ENCODE assay signal across 19 cellular contexts in the genomic region with DNA sequence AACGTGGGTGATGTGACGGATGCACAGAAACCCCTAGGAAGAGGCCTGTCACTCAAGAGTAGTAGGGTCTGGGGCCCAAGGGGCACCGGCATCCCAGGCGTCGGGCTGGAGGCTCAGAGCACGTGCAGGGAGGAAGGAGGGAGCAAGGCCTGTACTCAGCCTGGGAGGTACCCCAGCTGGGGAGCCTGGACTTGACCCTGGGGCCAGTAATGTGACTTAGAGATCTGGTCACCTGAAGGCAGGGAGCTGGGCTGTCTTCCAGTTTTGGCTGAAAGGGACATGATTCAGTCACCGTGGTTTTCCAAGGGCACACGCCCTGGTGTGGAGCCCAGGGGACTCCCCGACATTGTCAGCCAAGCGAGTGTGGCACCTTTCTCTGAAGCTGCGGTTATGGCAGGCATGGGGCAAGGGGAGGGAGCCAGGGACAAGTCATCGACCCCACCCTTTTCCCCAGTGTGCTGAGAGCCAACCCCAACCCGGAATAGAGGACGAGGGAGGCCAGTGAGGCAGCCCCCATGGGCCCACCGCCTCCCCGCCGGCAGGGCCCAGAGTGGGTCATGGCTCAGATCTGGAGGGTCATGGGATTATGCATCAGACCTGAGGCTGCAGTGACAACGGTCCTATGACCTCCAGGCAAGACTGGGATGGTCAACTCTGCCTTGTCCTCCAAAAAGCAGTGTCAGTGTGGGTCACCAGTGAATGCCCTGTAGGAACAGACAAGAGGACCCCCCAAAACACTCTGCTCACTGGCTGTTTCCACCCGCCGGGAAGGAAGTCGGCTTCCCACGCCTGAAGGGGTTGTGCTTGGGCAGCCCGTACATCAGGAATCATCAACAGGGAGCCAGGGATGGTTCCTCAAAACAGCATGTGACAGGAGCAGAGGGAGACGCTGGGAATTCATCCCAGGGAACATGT. TPM values are rescaled to one million over a fixed set of nuclear protein-coding genes. Genes with fewer than 3 reads are reported as not detected.
DNase-seq lines count a peak whose midpoint lies in the region; ATAC-seq, FAIRE-seq and TF ChIP-seq lines count a peak whose summit lies in the region.
"Had no signal": no experiment of that assay in that cellular context is flagged by ENCODE, and none has a peak within 500 bp of the region (broad histone marks: within the 10 kb centered on the region; RNA-seq: fewer than 3 reads in every experiment).

No MANE protein-coding gene starts in this region.

- H3F3A ChIP-seq in PC-9 (ENCODE audit: insufficient read depth, low read depth): peaks cover 8% of the 10 kb centered on the region

- CTCF ChIA-PET in PC-9 (lab: Charles Lee): no interaction called here

- H3K79me2 ChIP-seq in PC-9 (ENCODE audit: low read depth): no peaks in the 10 kb centered on the region

- no peak for TF ChIP-seq EP300 in sigmoid colon (IDR thresholded peaks at IDR 0.05)

- TF ChIP-seq POLR2A in sigmoid colon (IDR thresholded peaks at IDR 0.05): no peak

- no peak overlapping the region for H3K4me3 ChIP-seq in PC-9
- H3K4me3 ChIP-seq in sigmoid colon: no peak overlapping the region
- H3K4me3 ChIP-seq in psoas muscle: no peak overlapping the region
- H3K4me3 ChIP-seq: A549, left ventricle myocardium inferior, pancreas, upper lobe of left lung had no signal

- FAIRE-seq in RCC 7860 (lab: Jason Lieb, UNC): no peak
- FAIRE-seq: A549, GM19239, pancreas had no signal

- ATAC-seq in esophagus mucosa (peak; percentile 69), psoas muscle (no peak)
- ATAC-seq: A549, pancreas had no signal

- no peak overlapping the region for H2AFZ ChIP-seq in PC-9

- peaks cover 47% of the 10 kb centered on the region for H3K36me3 ChIP-seq in PC-9 (ENCODE audit: low read depth)
- peaks cover 0 to 11% (median 5%) of the 10 kb centered on the region in 4 donors for H3K36me3 ChIP-seq in sigmoid colon
- peaks cover 0 to 4% of the 10 kb centered on the region in 2 donors for H3K36me3 ChIP-seq in psoas muscle (ENCODE audit: insufficient read depth in 1 of 2, low read depth in 1 of 2)
- H3K36me3 ChIP-seq: pancreas had no signal

- POLR2A ChIA-PET in PC-9 (lab: Charles Lee; ENCODE audit: unreplicated experiment): no interaction called here

- no peaks in the 10 kb centered on the region for H3K4me1 ChIP-seq in PC-9 (replicated peaks; ENCODE audit: insufficient read depth)
- H3K4me1 ChIP-seq in sigmoid colon: no peaks in the 10 kb centered on the region
- no peaks in the 10 kb centered on the region for H3K4me1 ChIP-seq in psoas muscle
- H3K4me1 ChIP-seq: A549, pancreas, upper lobe of left lung had no signal

- no peaks in the 10 kb centered on the region for H3K9me2 ChIP-seq in PC-9 (ENCODE audit: insufficient read depth)

- TF ChIP-seq CTCF in PC-9 (conservative IDR thresholded peaks at IDR 0.05) (no peak), sigmoid colon (IDR thresholded peaks at IDR 0.05) (no peak), psoas muscle (IDR thresholded peaks at IDR 0.05) (no peak)

- BruUV-seq in PC-9 (replicated peaks; lab: Mats Ljungman, UMichigan): no TSS peak

- no peak overlapping the region for H3K4me2 ChIP-seq in PC-9
- H3K4me2 ChIP-seq: A549 had no signal

- intact Hi-C loops in PC-9 (cut with micrococcal nuclease; ENCODE audit: unreplicated experiment): no loop called here
- intact Hi-C loops in sigmoid colon (cut with DNase I): no loop called here
- intact Hi-C loops in psoas muscle (cut with DNase I): no loop called here

- peak; percentile 43 for DNase-seq in activated CD8-positive, alpha-beta memory T cell treated with anti-CD3 and anti-CD28 coated beads for 24 hours
- no peak for DNase-seq in activated CD8-positive, alpha-beta memory T cell treated with anti-CD3 and anti-CD28 coated beads, Interleukin-2, amount 50 U/mL, for 4 hours
- DNase-seq in PC-9: peak; percentile 39 to 57
- DNase-seq in sigmoid colon: peak; percentile 52
- no peak for DNase-seq in psoas muscle
- no peak for DNase-seq in RCC 7860 (ENCODE audit: low spot score)
- no peak for DNase-seq in dermis blood vessel endothelial cell
- DNase-seq: activated CD4-positive, alpha-beta T cell treated with anti-CD3 and anti-CD28 coated beads, Interleukin-2, amount 10 ng/mL, durations not matched to agents 24 days and 14 days; activated naive CD4-positive, alpha-beta T cell treated with anti-CD3 and anti-CD28 coated beads, Interleukin-2, amount 10 ng/mL, durations not matched to agents 7 days and 5 days; activated T-cell treated with anti-CD3 and anti-CD28 coated beads for 4 hours; left ventricle myocardium inferior; NCI-H774; stimulated activated CD4-positive, alpha-beta T cell treated with anti-CD3 and anti-CD28 coated beads, Interleukin-2, amount 100 ng/mL, for 24 hours; stimulated activated naive CD4-positive, alpha-beta T cell treated with Interleukin-2 at 50 U/mL for 16 hours had no signal

- no peaks in the 10 kb centered on the region for H3K27me3 ChIP-seq in PC-9 (ENCODE audit: insufficient read depth, low read depth)
- H3K27me3 ChIP-seq in sigmoid colon: no peaks in the 10 kb centered on the region
- H3K27me3 ChIP-seq in psoas muscle (ENCODE audit: insufficient read depth in 3 of 3, low read length in 2 of 3): no peaks in the 10 kb centered on the region
- H3K27me3 ChIP-seq: pancreas, upper lobe of left lung had no signal

- H3K9me3 ChIP-seq in PC-9 (ENCODE audit: insufficient read depth, low read depth): peaks cover 3% of the 10 kb centered on the region; the same call in 1 of the 2 replicates
- peaks cover 0 to 3% (median 1%) of the 10 kb centered on the region in 4 donors for H3K9me3 ChIP-seq in sigmoid colon
- peaks cover 10% of the 10 kb centered on the region for H3K9me3 ChIP-seq in psoas muscle
- H3K9me3 ChIP-seq: pancreas had no signal

- H3K27ac ChIP-seq in PC-9: no peak overlapping the region
- H3K27ac ChIP-seq in sigmoid colon: no peak overlapping the region
- no peak overlapping the region for H3K27ac ChIP-seq in psoas muscle
- H3K27ac ChIP-seq: A549, left ventricle myocardium inferior, pancreas, upper lobe of left lung had no signal

- WGBS in sigmoid colon, 2 donors: 86 to 90% methylated on average over 24 of the region's 24 CpGs
- 81 to 83% (median 81%) methylated on average over 24 of the region's 24 CpGs for WGBS in psoas muscle, 3 donors

- H4K20me1 ChIP-seq in PC-9 (ENCODE audit: insufficient read depth): no peaks in the 10 kb centered on the region

RNA-seq across cellular contexts. Expression of gene MEAK7, which starts 41.9 kb away (rescaled TPM):
- 73.4 and 74.6 TPM in 2 replicates for total RNA-seq in PC-9 (2021)
- 58.3 TPM for total RNA-seq in esophagus mucosa
- total RNA-seq in sigmoid colon: 10 to 100 TPM; 10.0 to 13.7 (median 12.1) TPM
- polyA plus RNA-seq in sigmoid colon: 10 to 100 TPM in 1 of 3 donors, 1 to 10 TPM in 2; 4.2 to 12.2 (median 8.6) TPM
- total RNA-seq in psoas muscle: 1 to 10 TPM; 2.2 to 7.1 (median 3.6) TPM
- 1 to 10 TPM; 2.2 to 4.0 (median 2.7) TPM for polyA plus RNA-seq in psoas muscle
- total RNA-seq in dermis blood vessel endothelial cell: 14.5 and 24.1 TPM in 2 replicates

Comparison
In these comparisons a context has a peak if more than half of its experiments do, and no peak if none do; other contexts are left out.
1. DNase-seq: peak in activated CD8-positive, alpha-beta memory T cell treated with anti-CD3 and anti-CD28 coated beads for 24 hours (single experiment), PC-9 (2 of 2) and sigmoid colon (single experiment); none in activated CD8-positive, alpha-beta memory T cell treated with anti-CD3 and anti-CD28 coated beads, Interleukin-2, amount 50 U/mL, for 4 hours (single experiment), psoas muscle (0 of 2), RCC 7860 (single experiment) and dermis blood vessel endothelial cell (single experiment).